Comparison of ENCODE assay signal across 19 cellular contexts in genomic region chr4:177699365-177700213, GRCh38.
DNase-seq lines count a peak whose midpoint lies in the region; ATAC-seq, FAIRE-seq and TF ChIP-seq lines count a peak whose summit lies in the region.
"Had no signal": no experiment of that assay in that cellular context is flagged by ENCODE, and none has a peak within 500 bp of the region (broad histone marks: within the 10 kb centered on the region; RNA-seq: fewer than 3 reads in every experiment).

No MANE protein-coding gene starts in this region.

- no peak overlapping the region for H3K4me3 ChIP-seq in adipocyte (ENCODE audit: low read length)
- no peak overlapping the region for H3K4me3 ChIP-seq in fibroblast of villous mesenchyme (ENCODE audit: low read depth, low read length)
- H3K4me3 ChIP-seq in pancreas: no peak overlapping the region
- H3K4me3 ChIP-seq: heart left ventricle, thyroid gland had no signal

- FAIRE-seq in H54 (lab: Jason Lieb, UNC) (no peak), pancreas (lab: Jason Lieb, UNC) (no peak)
- FAIRE-seq: GM18507 had no signal

- no peak overlapping the region for H3K9ac ChIP-seq in adipocyte (ENCODE audit: low read length)

- H3K27me3 ChIP-seq in adipocyte (replicated peaks; ENCODE audit: control insufficient read depth, insufficient read depth, low read length) (no peaks in the 10 kb centered on the region), pancreas (no peaks in the 10 kb centered on the region)
- H3K27me3 ChIP-seq: BE2C, heart left ventricle, thyroid gland had no signal

- intact Hi-C loops in pancreas (cut with DNase I): no loop called here

- H3K4me1 ChIP-seq in adipocyte (ENCODE audit: control insufficient read depth, insufficient read depth, low read length) (no peaks in the 10 kb centered on the region), pancreas (peaks cover 0 to 3% (median 0%) of the 10 kb centered on the region in 3 donors)
- H3K4me1 ChIP-seq: BE2C, heart left ventricle, thyroid gland had no signal

- TF ChIP-seq CTCF in fibroblast of villous mesenchyme (IDR thresholded peaks at IDR 0.05; ENCODE audit: insufficient read depth, low read depth, low read length): no peak
- TF ChIP-seq CTCF in pancreas (IDR thresholded peaks at IDR 0.05): no peak

- DNase-seq in H54 (ENCODE audit: insufficient read length, low spot score) (peak; percentile 5), adipocyte (ENCODE audit: low read depth) (peak; percentile 11), fibroblast of villous mesenchyme (ENCODE audit: low read depth) (peak; percentile 0), pancreas (no peak), globus pallidus (ENCODE audit: low spot score) (no peak), GM19238 (ENCODE audit: insufficient read length, low spot score) (no peak), T1000 (lab: John Stamatoyannopoulos, UW) (no peak)
- DNase-seq: activated CD8-positive, alpha-beta memory T cell treated with anti-CD3 and anti-CD28 coated beads for 24 hours; anterior cingulate cortex; BE2C; cortex of kidney; DMS 273 treated with DMSO at 0.1 percent for 48 hours; heart left ventricle; left cardiac atrium; NCI-H1048; thyroid gland had no signal

- TF ChIP-seq POLR2A in H54 (IDR thresholded peaks at IDR 0.05; ENCODE audit: low read depth, low read length): no peak

- H3K36me3 ChIP-seq in adipocyte (ENCODE audit: control insufficient read depth, insufficient read depth, low read length, severe bottlenecking) (no peaks in the 10 kb centered on the region), pancreas (no peaks in the 10 kb centered on the region)
- H3K36me3 ChIP-seq: BE2C, heart left ventricle, thyroid gland had no signal

- 57 to 73% methylated on average over 5 of the region's 5 CpGs for WGBS in pancreas, 2 donors

- peak; percentile 77 to 95 (median 91) for ATAC-seq in pancreas
- no peak for ATAC-seq in HG03108 (IDR thresholded peaks at IDR 0.05; ENCODE audit: unreplicated experiment)
- ATAC-seq: heart left ventricle, WTC11 had no signal

- no peak overlapping the region for H3K27ac ChIP-seq in pancreas
- H3K27ac ChIP-seq: heart left ventricle, thyroid gland had no signal

- no peaks in the 10 kb centered on the region for H3K9me3 ChIP-seq in adipocyte (ENCODE audit: control insufficient read depth, low read length)
- no peaks in the 10 kb centered on the region for H3K9me3 ChIP-seq in pancreas
- H3K9me3 ChIP-seq: BE2C, thyroid gland had no signal

Comparison
In these comparisons a context has a peak if more than half of its experiments do, and no peak if none do; other contexts are left out.
1. DNase-seq: peak in H54 (single experiment), adipocyte (single experiment) and fibroblast of villous mesenchyme (single experiment); none in pancreas (0 of 6), globus pallidus (single experiment), GM19238 (single experiment) and T1000 (single experiment).